9 cellular contexts compared by ENCODE assay signal in the genomic region with DNA sequence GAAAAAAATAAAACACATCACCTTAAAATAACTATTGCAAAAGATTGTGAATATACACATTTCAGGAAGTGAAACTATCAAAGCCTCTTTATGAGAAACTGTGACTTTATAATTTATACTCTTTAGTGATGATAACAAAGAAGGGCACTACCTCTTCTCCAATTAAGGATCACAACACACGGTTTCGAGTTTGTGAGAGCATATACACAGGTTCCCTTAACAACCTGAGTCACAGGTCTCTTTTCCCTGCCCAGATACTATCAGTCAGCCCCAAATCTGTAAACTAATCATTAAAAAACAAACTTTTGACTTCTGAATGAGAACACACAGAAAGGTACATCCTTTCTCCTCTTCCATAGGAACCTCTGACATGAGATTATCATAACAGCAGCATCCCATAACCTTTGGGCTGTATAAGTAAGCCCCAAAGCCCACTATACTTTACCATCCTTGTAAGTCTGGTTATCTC. TPM values are rescaled to one million over a fixed set of nuclear protein-coding genes. Genes with fewer than 3 reads are reported as not detected.
DNase-seq lines count a peak whose midpoint lies in the region; ATAC-seq and TF ChIP-seq lines count a peak whose summit lies in the region.
"Had no signal": no experiment of that assay in that cellular context is flagged by ENCODE, and none has a peak within 500 bp of the region (broad histone marks: within the 10 kb centered on the region; RNA-seq: fewer than 3 reads in every experiment).

No MANE protein-coding gene starts in this region.

- H3K9me3 ChIP-seq in DOHH2 (ENCODE audit: control insufficient read depth, insufficient read depth, low read length) (no peaks in the 10 kb centered on the region), Caco-2 (no peaks in the 10 kb centered on the region)

- DNase-seq in stimulated activated CD4-positive, alpha-beta T cell treated with anti-CD3 and anti-CD28 coated beads, Interleukin-4, amount 100 ng/mL, for 4 hours, result no peak
- DNase-seq in Caco-2, result no peak
- DNase-seq in NCI-H1694 (lab: John Stamatoyannopoulos, UW), result no peak

- no peaks in the 10 kb centered on the region for H3K27me3 Mint-ChIP-seq in activated naive CD8-positive, alpha-beta T cell
- no peaks in the 10 kb centered on the region for H3K27me3 Mint-ChIP-seq in nephron (ENCODE audit: low read depth)
- H3K27me3 Mint-ChIP-seq in Caco-2 (ENCODE audit: insufficient read depth, unreplicated experiment), result no peaks in the 10 kb centered on the region

- H3K27me3 ChIP-seq in DOHH2 (ENCODE audit: control insufficient read depth, low read length), result no peaks in the 10 kb centered on the region
- no peaks in the 10 kb centered on the region for H3K27me3 ChIP-seq in Caco-2 (replicated peaks; ENCODE audit: control insufficient read depth, insufficient read depth, low read length)
- H3K27me3 ChIP-seq: cardiac muscle cell had no signal

- H3K4me1 Mint-ChIP-seq in activated naive CD8-positive, alpha-beta T cell (ENCODE audit: low read depth), result peaks cover 59% of the 10 kb centered on the region
- peaks cover 13% of the 10 kb centered on the region for H3K4me1 Mint-ChIP-seq in nephron
- peaks cover 6% of the 10 kb centered on the region for H3K4me1 Mint-ChIP-seq in Caco-2 (ENCODE audit: low read depth, unreplicated experiment)

- peak overlapping the region; percentile 63 for H3K4me3 ChIP-seq in DOHH2 (ENCODE audit: low read length)
- no peak overlapping the region for H3K4me3 ChIP-seq in Caco-2 (ENCODE audit: low read depth, low read length)
- H3K4me3 ChIP-seq: cardiac muscle cell had no signal

- H3K79me2 ChIP-seq in DOHH2 (ENCODE audit: control insufficient read depth, low read length), result peaks cover 39% of the 10 kb centered on the region

- H3K36me3 ChIP-seq in DOHH2 (ENCODE audit: control insufficient read depth, low read length) (0 out of 2 replicates have a peak, but pooled peaks cover 9% of the 10 kb centered on the region), Caco-2 (ENCODE audit: control insufficient read depth, insufficient read depth, low read length) (no peaks in the 10 kb centered on the region; the same call in 1 of the 2 replicates)

- intact Hi-C loops in Caco-2 (cut with micrococcal nuclease; ENCODE audit: unreplicated experiment), result no loop called here

- CTCF ChIA-PET in Caco-2 (lab: Charles Lee), result no interaction called here

- H3K9me3 Mint-ChIP-seq in activated naive CD8-positive, alpha-beta T cell (ENCODE audit: low read depth), result no peaks in the 10 kb centered on the region
- H3K9me3 Mint-ChIP-seq in nephron (no peaks in the 10 kb centered on the region), Caco-2 (ENCODE audit: unreplicated experiment) (no peaks in the 10 kb centered on the region)

- POLR2A ChIA-PET in Caco-2 (lab: Charles Lee), result no interaction called here

- H3K4me1 ChIP-seq in DOHH2 (ENCODE audit: control insufficient read depth, low read length), result peaks cover 35% of the 10 kb centered on the region
- H3K4me1 ChIP-seq in Caco-2, result peaks cover 16% of the 10 kb centered on the region

- peaks cover 20% of the 10 kb centered on the region for H4K20me1 ChIP-seq in DOHH2 (ENCODE audit: control insufficient read depth, insufficient read depth, low read depth, low read length)

- H3K4me2 ChIP-seq in DOHH2 (ENCODE audit: low read length), result peak overlapping the region; percentile 88

- H3F3A ChIP-seq in DOHH2 (ENCODE audit: control insufficient read depth, insufficient read depth), result peaks cover 11% of the 10 kb centered on the region

- H3K27ac ChIP-seq in DOHH2 (ENCODE audit: low read depth, low read length), result peak overlapping the region; percentile 58
- H3K27ac ChIP-seq: cardiac muscle cell had no signal

- peak overlapping the region; percentile 71 for H3K4me3 Mint-ChIP-seq in activated naive CD8-positive, alpha-beta T cell
- H3K4me3 Mint-ChIP-seq in nephron, result no peak overlapping the region
- H3K4me3 Mint-ChIP-seq in Caco-2 (ENCODE audit: unreplicated experiment), result no peak overlapping the region

- H3K36me3 Mint-ChIP-seq in activated naive CD8-positive, alpha-beta T cell, result peaks cover 12% of the 10 kb centered on the region
- H3K36me3 Mint-ChIP-seq in nephron (ENCODE audit: low read depth), result peaks cover 18% of the 10 kb centered on the region
- peaks cover 7% of the 10 kb centered on the region for H3K36me3 Mint-ChIP-seq in Caco-2 (ENCODE audit: insufficient read depth, unreplicated experiment)

- no TSS peak for BruUV-seq in Caco-2 (replicated peaks; lab: Mats Ljungman, UMichigan)

- peak; percentile 39 for ATAC-seq in GM21367 (IDR thresholded peaks at IDR 0.05; ENCODE audit: unreplicated experiment)
- ATAC-seq in HG03521 (IDR thresholded peaks at IDR 0.05; ENCODE audit: unreplicated experiment), result peak; percentile 44

- H3K27ac Mint-ChIP-seq in activated naive CD8-positive, alpha-beta T cell, result peak overlapping the region; percentile 95
- peak overlapping the region in 2 of 3 experiments; percentile 56 to 58 for H3K27ac Mint-ChIP-seq in nephron
- no peak overlapping the region for H3K27ac Mint-ChIP-seq in Caco-2 (ENCODE audit: unreplicated experiment)

- no peak for TF ChIP-seq CTCF in DOHH2 (IDR thresholded peaks at IDR 0.05; ENCODE audit: low read depth, low read length, poor library complexity, severe bottlenecking)
- no peak for TF ChIP-seq CTCF in nephron (IDR thresholded peaks at IDR 0.05; ENCODE audit: unreplicated experiment in 3 of 3)
- TF ChIP-seq CTCF in Caco-2 (IDR thresholded peaks at IDR 0.05; ENCODE audit: insufficient read depth in 1 of 2, low read depth in 1 of 2, low read length in 1 of 2, severe bottlenecking in 1 of 2, unreplicated experiment in 1 of 2), result no peak

- no peaks in the 10 kb centered on the region for H3K9me2 ChIP-seq in DOHH2 (replicated peaks; ENCODE audit: control insufficient read depth, low read length)

RNA-seq across cellular contexts. Expression of gene PTPN2, which starts 44.9 kb away (rescaled TPM):
- total RNA-seq in Caco-2 (2022), result 53.4 and 55.0 TPM in 2 replicates
